ENCODE assay signal across 13 cellular contexts in the genomic region with DNA sequence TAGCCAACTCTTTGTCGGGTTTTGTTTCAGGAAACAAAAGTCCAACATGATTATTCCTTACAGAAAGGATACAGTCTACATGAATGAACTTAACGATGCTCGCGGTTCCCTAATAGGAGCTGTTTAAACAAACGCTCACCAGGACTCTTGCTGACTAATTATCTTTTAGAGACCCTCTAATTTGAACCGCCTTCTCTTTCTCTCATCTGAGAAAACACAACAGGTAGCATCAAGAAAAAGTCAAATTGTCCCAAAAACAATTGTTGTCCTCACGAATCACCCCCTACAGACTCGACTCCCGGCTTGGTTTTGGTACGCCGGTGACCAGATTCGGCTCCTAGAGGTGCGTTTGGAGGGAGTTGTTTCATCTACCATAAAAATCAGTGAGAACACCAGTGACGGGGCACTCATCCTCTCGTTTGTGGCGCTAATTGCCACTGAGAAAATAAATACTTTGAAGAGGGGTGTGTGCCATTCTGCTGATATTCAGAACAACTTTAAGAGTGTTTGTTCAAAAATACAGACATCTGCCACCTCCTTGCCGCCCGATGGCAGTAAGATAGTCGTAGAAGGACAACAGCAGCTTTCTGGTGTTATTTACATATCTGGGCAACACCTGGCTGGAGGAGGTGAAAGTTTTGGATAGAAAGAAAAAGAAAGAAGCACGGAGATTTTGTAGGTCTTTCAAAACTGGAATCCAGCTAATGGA. TPM values are rescaled to one million over a fixed set of nuclear protein-coding genes. Genes with fewer than 3 reads are reported as not detected.
DNase-seq lines count a peak whose midpoint lies in the region; FAIRE-seq and TF ChIP-seq lines count a peak whose summit lies in the region.
"Had no signal": no experiment of that assay in that cellular context is flagged by ENCODE, and none has a peak within 500 bp of the region (broad histone marks: within the 10 kb centered on the region; RNA-seq: fewer than 3 reads in every experiment).

No MANE protein-coding gene starts in this region.

- H3K9me1 ChIP-seq in endothelial cell of umbilical vein (replicated peaks; ENCODE audit: control insufficient read depth, extremely low read depth, insufficient read depth, low read length) = no peaks in the 10 kb centered on the region

- peaks cover 85 to 98% of the 10 kb centered on the region in 2 experiments for H3K27me3 ChIP-seq in endothelial cell of umbilical vein (ENCODE audit: control insufficient read depth in 2 of 2, insufficient read depth in 2 of 2, low read length in 2 of 2)

- no peak overlapping the region for H3K27ac ChIP-seq in endothelial cell of umbilical vein (ENCODE audit: insufficient read depth, low read depth, low read length)
- H3K27ac ChIP-seq: ascending aorta had no signal

- no peaks in the 10 kb centered on the region for H3K79me2 ChIP-seq in endothelial cell of umbilical vein (ENCODE audit: control insufficient read depth, insufficient read depth, low read length)

- peaks cover 86% of the 10 kb centered on the region for H3K27me3 Mint-ChIP-seq in activated CD4-positive, alpha-beta T cell treated with anti-CD3 and anti-CD28 coated beads, Interleukin-2, amount 10 ng/mL, durations not matched to agents 7 days and 5 days

- intact Hi-C loops in endothelial cell of umbilical vein (cut with micrococcal nuclease) = loop anchor here (2.0 to 10.0 kb wide), 3 partner anchors 165 to 861 kb away; a partner anchor contains a TSS

- H2AFZ ChIP-seq in endothelial cell of umbilical vein (ENCODE audit: low read depth, low read length) = no peak overlapping the region

- no peak overlapping the region for H3K9ac ChIP-seq in endothelial cell of umbilical vein (replicated peaks; ENCODE audit: extremely low read depth, insufficient read depth, low read length)

- no peak for TF ChIP-seq POLR2A in endothelial cell of umbilical vein (IDR thresholded peaks at IDR 0.05; ENCODE audit: low read depth, low read length)

- H3K4me1 ChIP-seq in endothelial cell of umbilical vein (ENCODE audit: control insufficient read depth, extremely low read depth, insufficient read depth, low read length) = peaks cover 21% of the 10 kb centered on the region

- H3K4me1 Mint-ChIP-seq in activated CD4-positive, alpha-beta T cell treated with anti-CD3 and anti-CD28 coated beads, Interleukin-2, amount 10 ng/mL, durations not matched to agents 7 days and 5 days = peaks cover 20% of the 10 kb centered on the region

- H3K4me2 ChIP-seq in endothelial cell of umbilical vein (ENCODE audit: insufficient read depth, low read length) = peak overlapping the region; percentile 72

- peak overlapping the region; percentile 47 for H3K4me3 Mint-ChIP-seq in activated CD4-positive, alpha-beta T cell treated with anti-CD3 and anti-CD28 coated beads, Interleukin-2, amount 10 ng/mL, durations not matched to agents 7 days and 5 days

- no peak overlapping the region for H3K4me3 ChIP-seq in endothelial cell of umbilical vein (replicated peaks in 1 of 3; ENCODE audit: insufficient read depth in 1 of 3, low read depth in 1 of 3, low read length in 3 of 3)

- POLR2A ChIA-PET in activated CD4-positive, alpha-beta T cell treated with anti-CD3 and anti-CD28 coated beads, Interleukin-2, amount 10 ng/mL, durations not matched to agents 7 days and 5 days (lab: Charles Lee) = no interaction called here
- POLR2A ChIA-PET in endothelial cell of umbilical vein (lab: Charles Lee) = no interaction called here

- TF ChIP-seq CTCF in endothelial cell of umbilical vein (IDR thresholded peaks at IDR 0.05; ENCODE audit: extremely low read depth in 1 of 2, insufficient read depth in 1 of 2, low read depth in 1 of 2, low read length in 2 of 2) (no peak), D721Med (IDR thresholded peaks at IDR 0.05; ENCODE audit: insufficient read depth, missing control alignments) (no peak)

- CTCF ChIA-PET in activated CD4-positive, alpha-beta T cell treated with anti-CD3 and anti-CD28 coated beads, Interleukin-2, amount 10 ng/mL, durations not matched to agents 7 days and 5 days (lab: Charles Lee) = interaction anchor here (0.6 to 3.5 kb wide), 3 partner anchors 9 to 961 kb away, joined by 4 to 20 read pairs (median 6); no protein-coding TSS in a partner anchor
- CTCF ChIA-PET in endothelial cell of umbilical vein (lab: Charles Lee) = interaction anchor here (1.0 to 3.8 kb wide), 9 partner anchors 8 to 349 kb away, joined by 3 to 17 read pairs (median 5); no protein-coding TSS in a partner anchor

- DNase-seq in activated CD4-positive, alpha-beta T cell treated with anti-CD3 and anti-CD28 coated beads, Interleukin-2, amount 10 ng/mL, durations not matched to agents 7 days and 5 days = no peak
- DNase-seq in activated CD4-positive, alpha-beta T cell treated with anti-CD3 and anti-CD28 coated beads, Interleukin-2, amount 50 U/mL, for 1 hour = no peak
- DNase-seq in NCI-H524 treated with DMSO at 0.1 percent for 48 hours (lab: John Stamatoyannopoulos, UW) (peak; percentile 23), endothelial cell of umbilical vein (ENCODE audit: low read depth, low spot score) (no peak), retina (peak; percentile 64), hippocampal formation (lab: John Stamatoyannopoulos, UW) (no peak), D721Med (ENCODE audit: insufficient read length, low spot score) (no peak), GM19240 (ENCODE audit: insufficient read length, low spot score) (no peak)
- DNase-seq: activated CD4-positive, alpha-beta T cell treated with anti-CD3 and anti-CD28 coated beads, Interleukin-2, amount 50 U/mL, for 48 hours; NCI-H2107; SIG-M5 had no signal

- peaks cover 8% of the 10 kb centered on the region for H3K9me3 Mint-ChIP-seq in activated CD4-positive, alpha-beta T cell treated with anti-CD3 and anti-CD28 coated beads, Interleukin-2, amount 10 ng/mL, durations not matched to agents 7 days and 5 days

- H4K20me1 ChIP-seq in endothelial cell of umbilical vein (replicated peaks; ENCODE audit: control insufficient read depth, extremely low read depth, insufficient read depth, low read length) = no peaks in the 10 kb centered on the region

- H3K36me3 Mint-ChIP-seq in activated CD4-positive, alpha-beta T cell treated with anti-CD3 and anti-CD28 coated beads, Interleukin-2, amount 10 ng/mL, durations not matched to agents 7 days and 5 days (ENCODE audit: low read depth) = peaks cover 13% of the 10 kb centered on the region

- H3K36me3 ChIP-seq in endothelial cell of umbilical vein (ENCODE audit: control insufficient read depth in 2 of 2, extremely low read depth in 1 of 2, insufficient read depth in 2 of 2, low read length in 2 of 2) = no peaks in the 10 kb centered on the region
- H3K36me3 ChIP-seq: ascending aorta had no signal

- FAIRE-seq in endothelial cell of umbilical vein (lab: Jason Lieb, UNC) (peak; percentile 4), D721Med (lab: Jason Lieb, UNC) (no peak)

- dilution Hi-C loops in endothelial cell of umbilical vein (cut with MboI; ENCODE audit: extremely low pct_ligation_motif_present, low sequenced_read_pairs) = loop anchor here (25.0 kb wide), 1 partner anchor 354 kb away; no protein-coding TSS in a partner anchor

- BruUV-seq in endothelial cell of umbilical vein (replicated peaks; lab: Mats Ljungman, UMichigan) = no TSS peak

- H3K27ac Mint-ChIP-seq in activated CD4-positive, alpha-beta T cell treated with anti-CD3 and anti-CD28 coated beads, Interleukin-2, amount 10 ng/mL, durations not matched to agents 7 days and 5 days = peak overlapping the region; percentile 80

- no peaks in the 10 kb centered on the region for H3K9me3 ChIP-seq in endothelial cell of umbilical vein (replicated peaks; ENCODE audit: control insufficient read depth, insufficient read depth, low read length)
- H3K9me3 ChIP-seq: ascending aorta had no signal

TF ChIP-seq in endothelial cell of umbilical vein, 7 proteins besides CTCF, POLR2A, EP300 and RAD21:
- TF ChIP-seq GATA2 (IDR thresholded peaks at IDR 0.05; ENCODE audit: insufficient read depth, insufficient read length, low read depth, low read length) (no peak), FOS (IDR thresholded peaks at IDR 0.05; ENCODE audit: borderline replicate concordance, insufficient read depth, low read length) (no peak), EZH2 (IDR thresholded peaks at IDR 0.05; ENCODE audit: borderline replicate concordance, low read depth, low read length, severe bottlenecking) (peak; percentile 87)
TF ChIP-seq in endothelial cell of umbilical vein: peak in this region for 1.

RNA-seq across cellular contexts. Expression of a gene that starts 1.1 kb away (rescaled TPM):
- not detected for total RNA-seq in activated CD4-positive, alpha-beta T cell treated with anti-CD3 and anti-CD28 coated beads, Interleukin-2, amount 10 ng/mL, durations not matched to agents 7 days and 5 days
- 0.29 and 0.39 TPM in 2 replicates for total RNA-seq in endothelial cell of umbilical vein
- 0.11 and 0.14 TPM in 2 replicates for polyA plus RNA-seq in endothelial cell of umbilical vein
- polyA plus RNA-seq in endothelial cell of umbilical vein (2011; cell fraction: cytosol; rRNA removed) = 0.14 and 0.21 TPM in 2 replicates
- 0.34 and 0.41 TPM in 2 replicates for polyA plus RNA-seq in endothelial cell of umbilical vein (2011; cell fraction: nucleus; rRNA removed)
- polyA plus RNA-seq in endothelial cell of umbilical vein (2012) = 0.37 and 0.55 TPM in 2 replicates
- 0.53 and 0.63 TPM in 2 replicates for polyA minus RNA-seq in endothelial cell of umbilical vein
- not detected for polyA minus RNA-seq in endothelial cell of umbilical vein (2011; cell fraction: cytosol; rRNA and poly(A)+ RNA removed)
- 0.87 and 1.6 TPM in 2 replicates for polyA minus RNA-seq in endothelial cell of umbilical vein (2011; cell fraction: nucleus; rRNA and poly(A)+ RNA removed)
- total RNA-seq: ascending aorta, esophagus mucosa had no signal

Comparison
In these comparisons a context has a peak if more than half of its experiments do, and no peak if none do; other contexts are left out.
1. DNase-seq: peak in NCI-H524 treated with DMSO at 0.1 percent for 48 hours (single experiment) and retina (single experiment); none in activated CD4-positive, alpha-beta T cell treated with anti-CD3 and anti-CD28 coated beads, Interleukin-2, amount 10 ng/mL, durations not matched to agents 7 days and 5 days (single experiment), activated CD4-positive, alpha-beta T cell treated with anti-CD3 and anti-CD28 coated beads, Interleukin-2, amount 50 U/mL, for 1 hour (single experiment), endothelial cell of umbilical vein (single experiment), hippocampal formation (0 of 2), D721Med (single experiment) and GM19240 (single experiment).